1 cellular context compared by ENCODE assay signal in the genomic region with DNA sequence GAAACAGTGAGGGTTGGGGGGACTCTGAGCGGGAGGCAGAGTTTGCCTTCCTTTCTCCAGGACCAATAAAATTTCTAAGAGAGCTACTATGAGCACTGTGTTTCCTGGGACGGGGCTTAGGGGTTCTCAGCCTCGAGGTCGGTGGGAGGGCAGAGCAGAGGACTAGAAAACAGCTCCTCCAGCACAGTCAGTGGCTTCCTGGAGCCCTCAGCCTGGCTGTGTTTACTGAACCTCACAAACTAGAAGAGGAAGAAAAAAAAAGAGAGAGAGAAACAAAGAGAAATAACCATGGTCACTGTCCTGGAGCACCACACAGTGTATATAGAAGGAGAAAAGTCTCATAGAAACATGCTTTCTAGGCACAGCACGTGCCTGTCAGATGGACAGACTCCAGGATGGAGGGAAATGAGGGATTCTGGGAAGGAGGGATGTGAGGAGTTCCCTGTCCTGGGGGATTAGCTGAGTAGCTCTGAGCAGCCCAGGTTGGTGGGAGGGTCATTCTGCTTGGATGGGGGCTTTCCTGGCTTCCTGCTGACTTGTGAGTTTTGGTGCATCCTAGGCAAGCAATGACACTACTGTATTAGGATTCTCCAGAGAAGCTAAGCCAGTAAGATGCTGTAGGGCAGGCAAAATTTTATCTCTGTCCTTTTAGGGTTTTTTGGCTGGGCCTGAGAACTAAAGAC.
A peak's percentile ranks its signal among the peaks of the same experiment; 100 is the strongest.
TF ChIP-seq lines count a peak whose summit lies in the region.

No MANE protein-coding gene starts in this region.

TF ChIP-seq in HCT116, 20 proteins besides CTCF, POLR2A, EP300 and RAD21:
- TF ChIP-seq, protein P1, sequence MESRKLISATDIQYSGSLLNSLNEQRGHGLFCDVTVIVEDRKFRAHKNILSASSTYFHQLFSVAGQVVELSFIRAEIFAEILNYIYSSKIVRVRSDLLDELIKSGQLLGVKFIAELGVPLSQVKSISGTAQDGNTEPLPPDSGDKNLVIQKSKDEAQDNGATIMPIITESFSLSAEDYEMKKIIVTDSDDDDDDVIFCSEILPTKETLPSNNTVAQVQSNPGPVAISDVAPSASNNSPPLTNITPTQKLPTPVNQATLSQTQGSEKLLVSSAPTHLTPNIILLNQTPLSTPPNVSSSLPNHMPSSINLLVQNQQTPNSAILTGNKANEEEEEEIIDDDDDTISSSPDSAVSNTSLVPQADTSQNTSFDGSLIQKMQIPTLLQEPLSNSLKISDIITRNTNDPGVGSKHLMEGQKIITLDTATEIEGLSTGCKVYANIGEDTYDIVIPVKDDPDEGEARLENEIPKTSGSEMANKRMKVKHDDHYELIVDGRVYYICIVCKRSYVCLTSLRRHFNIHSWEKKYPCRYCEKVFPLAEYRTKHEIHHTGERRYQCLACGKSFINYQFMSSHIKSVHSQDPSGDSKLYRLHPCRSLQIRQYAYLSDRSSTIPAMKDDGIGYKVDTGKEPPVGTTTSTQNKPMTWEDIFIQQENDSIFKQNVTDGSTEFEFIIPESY (IDR thresholded peaks at IDR 0.05; ENCODE audit: extremely low read depth, insufficient replicate concordance, low read length): no peak
- peak; percentile 33; the same call in 1 of the 2 replicates for TF ChIP-seq POLR2AphosphoS5 (IDR thresholded peaks at IDR 0.05; ENCODE audit: low read depth, low read length)
